16 cellular contexts compared by ENCODE assay signal in the genomic region with DNA sequence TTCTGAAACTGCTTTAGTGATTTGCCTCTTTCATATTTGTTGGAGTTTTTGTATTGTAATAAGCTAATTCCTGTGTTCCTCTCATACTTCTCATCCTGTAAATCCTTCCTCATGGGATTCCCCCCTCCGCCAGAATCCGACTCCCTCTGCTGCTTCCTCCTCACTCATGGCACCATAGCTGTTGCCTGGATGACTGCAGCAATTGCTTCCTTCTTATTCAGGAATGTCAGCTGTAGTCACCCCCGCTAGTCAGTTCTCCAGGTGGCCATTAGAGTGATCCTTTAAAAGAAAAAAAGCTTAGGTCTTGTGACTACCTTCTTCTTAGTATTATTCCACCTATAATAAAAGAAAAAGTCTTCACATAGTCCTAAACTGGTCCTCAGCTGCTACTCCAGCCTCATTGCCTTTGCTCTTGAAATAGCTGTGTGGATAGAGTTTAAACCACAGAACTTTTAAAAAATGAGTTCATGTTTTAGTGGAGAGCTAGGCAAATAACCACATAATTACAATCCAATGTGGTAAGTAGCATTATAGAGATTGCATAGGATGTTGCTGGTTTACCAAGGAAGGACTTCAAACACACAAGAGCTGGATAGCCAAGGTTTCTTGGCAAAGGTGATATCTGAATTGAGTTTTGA.
DNase-seq lines count a peak whose midpoint lies in the region; TF ChIP-seq lines count a peak whose summit lies in the region.
"Had no signal": no experiment of that assay in that cellular context is flagged by ENCODE, and none has a peak within 500 bp of the region (broad histone marks: within the 10 kb centered on the region; RNA-seq: fewer than 3 reads in every experiment).

No MANE protein-coding gene starts in this region.

- no peaks in the 10 kb centered on the region for H3K4me1 Mint-ChIP-seq in Calu3 (ENCODE audit: low read depth, unreplicated experiment)
- peaks cover 3% of the 10 kb centered on the region for H3K4me1 Mint-ChIP-seq in endodermal cell

- no peak overlapping the region for H3K4me3 ChIP-seq in HUES64 (ENCODE audit: low read length)
- H3K4me3 ChIP-seq in endodermal cell (ENCODE audit: low read length), result no peak overlapping the region
- no peak overlapping the region for H3K4me3 ChIP-seq in sigmoid colon
- H3K4me3 ChIP-seq: A549 had no signal

- H3K9me3 ChIP-seq in HUES64 (ENCODE audit: insufficient read depth, low read depth, low read length) (no peaks in the 10 kb centered on the region), endodermal cell (ENCODE audit: control insufficient read depth, low read length) (no peaks in the 10 kb centered on the region), sigmoid colon (no peaks in the 10 kb centered on the region)
- H3K9me3 ChIP-seq: A549 had no signal

- no TSS peak for BruUV-seq in Calu3 (replicated peaks; lab: Mats Ljungman, UMichigan)

- TF ChIP-seq CTCF in Calu3 (IDR thresholded peaks at IDR 0.05; ENCODE audit: unreplicated experiment), result no peak
- no peak for TF ChIP-seq CTCF in endodermal cell (conservative IDR thresholded peaks at IDR 0.05)
- TF ChIP-seq CTCF in sigmoid colon (IDR thresholded peaks at IDR 0.05), result no peak

- H3K9ac ChIP-seq in HUES64 (ENCODE audit: low read depth, low read length), result no peak overlapping the region
- H3K9ac ChIP-seq in endodermal cell (ENCODE audit: extremely low read depth, low read length, poor library complexity, severe bottlenecking), result no peak overlapping the region

- peaks cover 24% of the 10 kb centered on the region for H3K36me3 ChIP-seq in HUES64 (ENCODE audit: insufficient read depth, low read length)
- peaks cover 45% of the 10 kb centered on the region for H3K36me3 ChIP-seq in endodermal cell (ENCODE audit: control insufficient read depth, insufficient read depth, low read length)
- peaks cover 5 to 47% (median 16%) of the 10 kb centered on the region in 4 donors for H3K36me3 ChIP-seq in sigmoid colon

- TF ChIP-seq POLR2A in erythroblast (IDR thresholded peaks at IDR 0.05; ENCODE audit: low read length) (no peak), sigmoid colon (IDR thresholded peaks at IDR 0.05) (no peak)

- H3K4me1 ChIP-seq in HUES64 (ENCODE audit: insufficient read depth, low read length), result peaks cover 15% of the 10 kb centered on the region
- no peaks in the 10 kb centered on the region for H3K4me1 ChIP-seq in endodermal cell (ENCODE audit: control insufficient read depth, insufficient read depth, low read length)
- no peaks in the 10 kb centered on the region for H3K4me1 ChIP-seq in sigmoid colon
- H3K4me1 ChIP-seq: A549 had no signal

- DNase-seq in Calu3 (no peak), endodermal cell (peak; percentile 78), kidney tubule cell (ENCODE audit: low spot score) (peak; percentile 42), erythroblast (lab: John Stamatoyannopoulos, UW) (no peak), sigmoid colon (no peak), DMS153 (lab: John Stamatoyannopoulos, UW) (no peak)
- DNase-seq in effector CD8-positive, alpha-beta T cell (lab: John Stamatoyannopoulos, UW), result no peak
- DNase-seq: DND-41, GOT3, Kasumi-1, NCI-H1105 treated with DMSO at 0.1 percent for 48 hours, NCI-H1930, NCI-H510A treated with DMSO at 0.1 percent for 48 hours, SIG-M5 had no signal

- H3K27me3 Mint-ChIP-seq in Calu3 (ENCODE audit: unreplicated experiment), result no peaks in the 10 kb centered on the region
- no peaks in the 10 kb centered on the region for H3K27me3 Mint-ChIP-seq in endodermal cell (ENCODE audit: insufficient read depth)

- H3K27ac ChIP-seq in HUES64 (ENCODE audit: low read depth, low read length) (peak overlapping the region; percentile 40; the same call in 1 of the 2 replicates), endodermal cell (ENCODE audit: low read depth, low read length) (no peak overlapping the region), sigmoid colon (no peak overlapping the region)
- H3K27ac ChIP-seq: A549 had no signal

- H3K4me3 Mint-ChIP-seq in Calu3 (ENCODE audit: low read depth, unreplicated experiment), result no peak overlapping the region
- no peak overlapping the region for H3K4me3 Mint-ChIP-seq in endodermal cell

- H3K36me3 Mint-ChIP-seq in Calu3 (ENCODE audit: insufficient read depth, unreplicated experiment) (peaks cover 5% of the 10 kb centered on the region), endodermal cell (ENCODE audit: low read depth) (peaks cover 22% of the 10 kb centered on the region)

- TF ChIP-seq EP300 in sigmoid colon (IDR thresholded peaks at IDR 0.05), result no peak

- no peaks in the 10 kb centered on the region for H3K9me3 Mint-ChIP-seq in Calu3 (ENCODE audit: low read depth, unreplicated experiment)
- H3K9me3 Mint-ChIP-seq in endodermal cell, result no peaks in the 10 kb centered on the region

- no peaks in the 10 kb centered on the region for H3K27me3 ChIP-seq in HUES64 (ENCODE audit: insufficient read depth, low read length)
- no peaks in the 10 kb centered on the region for H3K27me3 ChIP-seq in endodermal cell (ENCODE audit: control insufficient read depth, insufficient read depth, low read length, poor library complexity, severe bottlenecking)
- no peaks in the 10 kb centered on the region for H3K27me3 ChIP-seq in sigmoid colon

- CTCF ChIA-PET in Calu3 (lab: Charles Lee), result no interaction called here

- H3K27ac Mint-ChIP-seq in Calu3 (ENCODE audit: unreplicated experiment) (peak overlapping the region; percentile 57), endodermal cell (peak overlapping the region; percentile 31)

- WGBS in HUES64, result 41% methylated on average over 3 of the region's 3 CpGs
- WGBS in endodermal cell (ENCODE audit: insufficient coverage in 1 of 2, insufficient read length in 1 of 2), 2 experiments, result 63% methylated on average over 3 of the region's 3 CpGs; no CpG with 5 or more reads in 1 of the 2 experiments
- 95 to 96% methylated on average over 3 of the region's 3 CpGs for WGBS in sigmoid colon, 2 donors

- intact Hi-C loops in Calu3 (cut with micrococcal nuclease; ENCODE audit: unreplicated experiment), result no loop called here
- intact Hi-C loops in sigmoid colon (cut with DNase I), result no loop called here

Comparison
In these comparisons a context has a peak if more than half of its experiments do, and no peak if none do; other contexts are left out.
1. DNase-seq: peak in endodermal cell (single experiment) and kidney tubule cell (single experiment); none in Calu3 (single experiment), effector CD8-positive, alpha-beta T cell (single experiment), erythroblast (0 of 2), sigmoid colon (single experiment) and DMS153 (single experiment).